ENCODE assay signal across 7 cellular contexts in the genomic region with DNA sequence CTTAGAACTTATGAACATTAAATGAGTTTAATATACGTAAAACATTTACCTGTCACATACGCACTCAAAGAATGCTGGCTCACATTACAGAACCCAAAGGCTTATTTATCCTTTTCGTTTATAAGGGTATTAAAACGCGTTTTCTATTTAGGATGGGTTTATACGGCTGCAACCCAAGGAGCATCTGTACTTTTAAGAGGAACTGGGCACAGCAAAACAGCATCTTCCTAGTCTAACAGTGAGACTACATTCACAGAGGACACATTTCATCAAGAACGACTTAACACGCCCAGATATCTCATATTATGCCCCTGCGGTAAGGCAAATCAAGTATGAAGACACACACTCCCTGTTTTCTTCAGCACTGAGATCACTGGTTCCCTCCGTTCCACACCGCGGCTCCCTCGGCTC. TPM values are rescaled to one million over a fixed set of nuclear protein-coding genes. Genes with fewer than 3 reads are reported as not detected.
DNase-seq lines count a peak whose midpoint lies in the region; ATAC-seq and TF ChIP-seq lines count a peak whose summit lies in the region.

No MANE protein-coding gene starts in this region.

- TF ChIP-seq CTCF in endodermal cell (conservative IDR thresholded peaks at IDR 0.05): no peak
- no peak for TF ChIP-seq CTCF in osteocyte (IDR thresholded peaks at IDR 0.05)

- no peaks in the 10 kb centered on the region for H3K9me3 Mint-ChIP-seq in endodermal cell
- no peaks in the 10 kb centered on the region for H3K9me3 Mint-ChIP-seq in osteocyte (ENCODE audit: unreplicated experiment)

- H3K27me3 Mint-ChIP-seq in endodermal cell (ENCODE audit: insufficient read depth) (no peaks in the 10 kb centered on the region), osteocyte (ENCODE audit: unreplicated experiment) (no peaks in the 10 kb centered on the region)

- whole genome bisulfite sequencing in endodermal cell (ENCODE audit: insufficient coverage in 1 of 2, insufficient read length in 1 of 2), 2 experiments: 2 to 14% methylated on average over 6 to 13 of the region's 13 CpGs

- H3K4me1 Mint-ChIP-seq in endodermal cell (peaks cover 22% of the 10 kb centered on the region), osteocyte (ENCODE audit: unreplicated experiment) (peaks cover 34% of the 10 kb centered on the region)

- peak; percentile 13 for ATAC-seq in GM18861 (IDR thresholded peaks at IDR 0.05; ENCODE audit: unreplicated experiment)
- ATAC-seq in HG02588 (IDR thresholded peaks at IDR 0.05; ENCODE audit: unreplicated experiment): peak; percentile 28
- no peak for ATAC-seq in GM21360 (IDR thresholded peaks at IDR 0.05; ENCODE audit: unreplicated experiment)

- peaks cover 8% of the 10 kb centered on the region for H3K4me1 ChIP-seq in endodermal cell (ENCODE audit: control insufficient read depth, insufficient read depth, low read length)

- no peaks in the 10 kb centered on the region for H3K27me3 ChIP-seq in endodermal cell (ENCODE audit: control insufficient read depth, insufficient read depth, low read length, poor library complexity, severe bottlenecking)

- peak overlapping the region; percentile 98 for H3K4me3 ChIP-seq in endodermal cell (ENCODE audit: low read length)

- H3K36me3 Mint-ChIP-seq in endodermal cell (ENCODE audit: low read depth) (peaks cover 7% of the 10 kb centered on the region), osteocyte (ENCODE audit: unreplicated experiment) (peaks cover 3% of the 10 kb centered on the region)

- peak overlapping the region; percentile 96 for H3K9ac ChIP-seq in endodermal cell (ENCODE audit: extremely low read depth, low read length, poor library complexity, severe bottlenecking)

- peak overlapping the region; percentile 99 for H3K27ac ChIP-seq in endodermal cell (ENCODE audit: low read depth, low read length)

- H3K36me3 ChIP-seq in endodermal cell (ENCODE audit: control insufficient read depth, insufficient read depth, low read length): peaks cover 19% of the 10 kb centered on the region

- H3K27ac Mint-ChIP-seq in endodermal cell (peak overlapping the region; percentile 100), osteocyte (ENCODE audit: unreplicated experiment) (peak overlapping the region; percentile 100)

- peak; percentile 87 for DNase-seq in NOMO-1 treated with dmso at 0.1 percent for 144 hours (lab: John Stamatoyannopoulos, UW; ENCODE audit: unreplicated experiment)
- DNase-seq in endodermal cell: no peak
- no peak for DNase-seq in osteocyte (ENCODE audit: extremely low spot score, unreplicated experiment)
- DNase-seq in NCI-H1048 (lab: John Stamatoyannopoulos, UW): no peak

- H3K9me3 ChIP-seq in endodermal cell (ENCODE audit: control insufficient read depth, low read length): no peaks in the 10 kb centered on the region

- H3K4me3 Mint-ChIP-seq in endodermal cell (peak overlapping the region; percentile 92), osteocyte (ENCODE audit: unreplicated experiment) (peak overlapping the region; percentile 98)

RNA-seq across cellular contexts. Expression of a gene that starts 0.5 kb away (rescaled TPM):
- total RNA-seq in endodermal cell: 100 to 1,000 TPM; 129 to 152 TPM
- polyA plus RNA-seq in endodermal cell (2013, experiment 1 of 2): 112 TPM
- polyA plus RNA-seq in endodermal cell (2013, experiment 2 of 2): 99.8 TPM
- total RNA-seq in osteocyte: 74.7 and 82.9 TPM in 2 replicates
